15 cellular contexts compared by ENCODE assay signal in genomic region chr12:78928200-78929074, GRCh38.
DNase-seq lines count a peak whose midpoint lies in the region; ATAC-seq, FAIRE-seq and TF ChIP-seq lines count a peak whose summit lies in the region.
"Had no signal": no experiment of that assay in that cellular context is flagged by ENCODE, and none has a peak within 500 bp of the region (broad histone marks: within the 10 kb centered on the region; RNA-seq: fewer than 3 reads in every experiment).

No MANE protein-coding gene starts in this region.

- peak overlapping the region; percentile 53 for H3K27ac ChIP-seq in astrocyte (ENCODE audit: low read depth, low read length)
- H3K27ac ChIP-seq: BLaER1, HL-60, pancreas, SJCRH30 had no signal

- H2AFZ ChIP-seq in astrocyte (ENCODE audit: low read depth, low read length): peak overlapping the region; percentile 8

- no peaks in the 10 kb centered on the region for H3K36me3 Mint-ChIP-seq in astrocyte (ENCODE audit: low read depth, unreplicated experiment)
- no peaks in the 10 kb centered on the region for H3K36me3 Mint-ChIP-seq in HFFc6 (ENCODE audit: low read depth)
- H3K36me3 Mint-ChIP-seq in type B pancreatic cell: no peaks in the 10 kb centered on the region

- ATAC-seq in GM21528 (IDR thresholded peaks at IDR 0.05; ENCODE audit: low FRiP score, unreplicated experiment): no peak
- ATAC-seq: pancreas had no signal

- H3K27me3 ChIP-seq in astrocyte (ENCODE audit: insufficient read depth, low read length): no peaks in the 10 kb centered on the region
- H3K27me3 ChIP-seq: BLaER1, pancreas, SJCRH30 had no signal

- H3K4me3 ChIP-seq in AG10803 (ENCODE audit: low read length) (no peak overlapping the region), astrocyte (ENCODE audit: insufficient read depth, low read depth, low read length) (no peak overlapping the region)
- H3K4me3 ChIP-seq: BLaER1, pancreas, SJCRH30 had no signal

- H3K4me1 Mint-ChIP-seq in astrocyte (ENCODE audit: low read depth, unreplicated experiment): peaks cover 5% of the 10 kb centered on the region
- H3K4me1 Mint-ChIP-seq in HFFc6 (ENCODE audit: low read depth): peaks cover 13% of the 10 kb centered on the region; the same call in 1 of the 2 replicates
- H3K4me1 Mint-ChIP-seq in type B pancreatic cell (ENCODE audit: unreplicated experiment): no peaks in the 10 kb centered on the region

- peak; percentile 46 for DNase-seq in AG10803 (ENCODE audit: low read depth)
- peak; percentile 86 for DNase-seq in HT1080 (ENCODE audit: low read depth)
- peak; percentile 98 for DNase-seq in astrocyte (ENCODE audit: low read depth)
- DNase-seq in glomerular visceral epithelial cell (ENCODE audit: extremely low spot score): peak; percentile 24
- DNase-seq in HFFc6: no peak
- no peak for DNase-seq in type B pancreatic cell (ENCODE audit: extremely low spot score, unreplicated experiment)
- no peak for DNase-seq in NCI-H526 (lab: John Stamatoyannopoulos, UW)
- DNase-seq: activated CD8-positive, alpha-beta memory T cell treated with anti-CD3 and anti-CD28 coated beads, Interleukin-2, amount 50 U/mL, for 48 hours; effector memory CD4-positive, alpha-beta T cell; pancreas; SJCRH30; stimulated activated CD4-positive, alpha-beta T cell treated with anti-CD3 and anti-CD28 coated beads, Interleukin-1b, Interleukin-23, amount 100 ng/mL, for 48 hours had no signal

- H3K9me3 Mint-ChIP-seq in astrocyte (ENCODE audit: unreplicated experiment) (no peaks in the 10 kb centered on the region), HFFc6 (no peaks in the 10 kb centered on the region; the same call in 1 of the 2 replicates), type B pancreatic cell (no peaks in the 10 kb centered on the region)

- H3K4me2 ChIP-seq in astrocyte (ENCODE audit: low read length): peak overlapping the region; percentile 60
- H3K4me2 ChIP-seq: BLaER1 had no signal

- H3K4me1 ChIP-seq in astrocyte (ENCODE audit: insufficient read depth, low read length): peaks cover 5% of the 10 kb centered on the region
- H3K4me1 ChIP-seq: pancreas, SJCRH30 had no signal

- H3K27ac Mint-ChIP-seq in astrocyte (ENCODE audit: unreplicated experiment): peak overlapping the region; percentile 88
- H3K27ac Mint-ChIP-seq in HFFc6: no peak overlapping the region
- H3K27ac Mint-ChIP-seq in type B pancreatic cell: no peak overlapping the region

- H3K36me3 ChIP-seq in astrocyte (ENCODE audit: insufficient read depth, low read length): no peaks in the 10 kb centered on the region
- H3K36me3 ChIP-seq: pancreas, SJCRH30 had no signal

- no peak overlapping the region for H3K9ac ChIP-seq in astrocyte (ENCODE audit: low read length)
- H3K9ac ChIP-seq: BLaER1 had no signal

- TF ChIP-seq CTCF in AG10803 (conservative IDR thresholded peaks at IDR 0.05; ENCODE audit: low read length): no peak
- TF ChIP-seq CTCF in astrocyte (IDR thresholded peaks at IDR 0.05; ENCODE audit: insufficient read depth, low read depth, low read length): no peak
- TF ChIP-seq CTCF in HFFc6 (IDR thresholded peaks at IDR 0.05): no peak
- no peak for TF ChIP-seq CTCF in type B pancreatic cell (conservative IDR thresholded peaks at IDR 0.05)

- H3K27me3 Mint-ChIP-seq in astrocyte (ENCODE audit: low read depth, unreplicated experiment) (no peaks in the 10 kb centered on the region), HFFc6 (ENCODE audit: insufficient read depth) (no peaks in the 10 kb centered on the region), type B pancreatic cell (no peaks in the 10 kb centered on the region)

- FAIRE-seq in astrocyte (lab: Jason Lieb, UNC): no peak
- FAIRE-seq: pancreas had no signal

- H3K79me2 ChIP-seq in astrocyte (ENCODE audit: insufficient read depth, low read length): no peaks in the 10 kb centered on the region

- H3K4me3 Mint-ChIP-seq in astrocyte (ENCODE audit: unreplicated experiment) (no peak overlapping the region), HFFc6 (no peak overlapping the region), type B pancreatic cell (no peak overlapping the region)

- no peaks in the 10 kb centered on the region for H3K9me3 ChIP-seq in astrocyte (ENCODE audit: insufficient read depth, low read depth, low read length)
- H3K9me3 ChIP-seq: pancreas, SJCRH30 had no signal

- no peaks in the 10 kb centered on the region for H4K20me1 ChIP-seq in astrocyte (ENCODE audit: insufficient read depth, low read length)
- H4K20me1 ChIP-seq: BLaER1 had no signal

Comparison
In these comparisons a context has a peak if more than half of its experiments do, and no peak if none do; other contexts are left out.
1. DNase-seq: peak in AG10803 (single experiment), HT1080 (single experiment), astrocyte (single experiment) and glomerular visceral epithelial cell (single experiment); none in HFFc6 (single experiment), type B pancreatic cell (single experiment) and NCI-H526 (0 of 2).